ENCODE assay signal across 7 cellular contexts in genomic region chr6:30526444-30526843, GRCh38. TPM values are rescaled to one million over a fixed set of nuclear protein-coding genes. Genes with fewer than 3 reads are reported as not detected.
DNase-seq lines count a peak whose midpoint lies in the region; ATAC-seq, FAIRE-seq and TF ChIP-seq lines count a peak whose summit lies in the region.
"Not testable (repeated sequence)": the region's sequence is repeated elsewhere in the genome, so short reads cannot be mapped to it uniquely, and the experiment has no call there.

No MANE protein-coding gene starts in this region.

- peak overlapping the region; percentile 72 for H3K27ac Mint-ChIP-seq in activated B cell treated with CpG ODN at 0.5 μM for 24 hours
- H3K27ac Mint-ChIP-seq in activated CD8-positive, alpha-beta T cell treated with anti-CD3 and anti-CD28 coated beads for 36 hours, result peak overlapping the region; percentile 73
- H3K27ac Mint-ChIP-seq in activated T-helper 17 cell treated with anti-CD3 and anti-CD28 coated beads, Interleukin-2, amount 50 U/mL, for 72 hours, result not testable (repeated sequence)
- peak overlapping the region; percentile 82 for H3K27ac Mint-ChIP-seq in activated naive CD8-positive, alpha-beta T cell
- H3K27ac Mint-ChIP-seq in stimulated activated memory B cell treated with anti-CD40 and anti-IgM and Interleukin-4, amounts not matched to agents 10 μg/mL and 1 μg/mL and 100 μg/mL, for 72 hours, result peak overlapping the region; percentile 78

- H2AFZ ChIP-seq in K562 (ENCODE audit: low read depth, low read length), result not testable (repeated sequence)

- H3K27ac ChIP-seq in HEK293 (ENCODE audit: extremely low read depth, low read depth, low read length); K562 (ENCODE audit: extremely low read depth, low read depth, low read length): not testable (repeated sequence)

- not testable (repeated sequence) for H3K4me1 ChIP-seq in HEK293 (ENCODE audit: control insufficient read depth, insufficient read depth, low read length)
- H3K4me1 ChIP-seq in K562 (replicated peaks in 1 of 2; ENCODE audit: control insufficient read depth in 2 of 2, insufficient read depth in 2 of 2, low read length in 2 of 2), result peaks cover 7 to 17% of the 10 kb centered on the region in 2 experiments; a peak in 4 of 5 replicates

- not testable (repeated sequence) for ATAC-seq in activated B cell treated with CpG ODN at 0.5 μM for 24 hours (ENCODE audit: low read depth); activated CD8-positive, alpha-beta T cell treated with anti-CD3 and anti-CD28 coated beads for 36 hours; activated T-helper 17 cell treated with anti-CD3 and anti-CD28 coated beads, Interleukin-2, amount 50 U/mL, for 72 hours (replicated peaks); K562; stimulated activated memory B cell treated with anti-CD40 and anti-IgM and Interleukin-4, amounts not matched to agents 10 μg/mL and 1 μg/mL and 100 μg/mL, for 72 hours

- POLR2A ChIA-PET in HEK293 (lab: Yijun Ruan, JAX), result interaction anchor here (1.5 kb wide), 1 partner anchor 9 kb away, joined by 3 read pairs; no protein-coding TSS in a partner anchor
- POLR2A ChIA-PET in activated B cell treated with CpG ODN at 0.5 μM for 24 hours (lab: Charles Lee), result interaction anchor here (5.8 to 7.2 kb wide), 3 partner anchors 12 to 34 kb away, joined by 44 to 458 read pairs (median 352); partner anchors contain the start of gene HLA-E
- POLR2A ChIA-PET in activated CD8-positive, alpha-beta T cell treated with anti-CD3 and anti-CD28 coated beads for 36 hours (lab: Charles Lee), result interaction anchor here (1.5 to 7.4 kb wide), 6 partner anchors 9 to 40 kb away, joined by 5 to 177 read pairs (median 20); no protein-coding TSS in a partner anchor
- POLR2A ChIA-PET in K562 (lab: Yijun Ruan, JAX), result not testable (repeated sequence)

- intact Hi-C loops in activated B cell treated with CpG ODN at 0.5 μM for 24 hours (cut with micrococcal nuclease); activated CD8-positive, alpha-beta T cell treated with anti-CD3 and anti-CD28 coated beads for 36 hours (cut with micrococcal nuclease); K562 (cut with micrococcal nuclease): not testable (repeated sequence)

- not testable (repeated sequence) for FAIRE-seq in K562 (lab: Jason Lieb, UNC)

- H3K9me1 ChIP-seq in K562 (ENCODE audit: control insufficient read depth, insufficient read depth, low read length), result not testable (repeated sequence)

- H3K36me3 Mint-ChIP-seq in activated B cell treated with CpG ODN at 0.5 μM for 24 hours (ENCODE audit: low read depth); activated T-helper 17 cell treated with anti-CD3 and anti-CD28 coated beads, Interleukin-2, amount 50 U/mL, for 72 hours (ENCODE audit: low read depth); stimulated activated memory B cell treated with anti-CD40 and anti-IgM and Interleukin-4, amounts not matched to agents 10 μg/mL and 1 μg/mL and 100 μg/mL, for 72 hours: not testable (repeated sequence)
- H3K36me3 Mint-ChIP-seq in activated CD8-positive, alpha-beta T cell treated with anti-CD3 and anti-CD28 coated beads for 36 hours (ENCODE audit: low read depth), result peaks cover 44% of the 10 kb centered on the region
- peaks cover 21% of the 10 kb centered on the region for H3K36me3 Mint-ChIP-seq in activated naive CD8-positive, alpha-beta T cell

- H3K27me3 Mint-ChIP-seq in activated B cell treated with CpG ODN at 0.5 μM for 24 hours; activated CD8-positive, alpha-beta T cell treated with anti-CD3 and anti-CD28 coated beads for 36 hours; activated T-helper 17 cell treated with anti-CD3 and anti-CD28 coated beads, Interleukin-2, amount 50 U/mL, for 72 hours; activated naive CD8-positive, alpha-beta T cell; stimulated activated memory B cell treated with anti-CD40 and anti-IgM and Interleukin-4, amounts not matched to agents 10 μg/mL and 1 μg/mL and 100 μg/mL, for 72 hours: not testable (repeated sequence)

- in situ Hi-C loops in K562 (cut with MboI), result not testable (repeated sequence)

- not testable (repeated sequence) for H3K4me2 ChIP-seq in K562 (ENCODE audit: insufficient read depth, low read length)

- TF ChIP-seq POLR2A in K562 (conservative IDR thresholded peaks at IDR 0.05), result not testable (repeated sequence)

- not testable (repeated sequence) for H3K79me2 ChIP-seq in K562 (ENCODE audit: control insufficient read depth, insufficient read depth, low read length)

- TF ChIP-seq RAD21 in K562 (CRISPR knock-in tag; conservative IDR thresholded peaks at IDR 0.05 in 1 of 2, IDR thresholded peaks at IDR 0.05 in 1 of 2), result not testable (repeated sequence)

- not testable (repeated sequence) for H3K9me3 ChIP-seq in HEK293 (ENCODE audit: control insufficient read depth, insufficient read depth, low read depth, low read length); K562 (replicated peaks; ENCODE audit: control insufficient read depth, insufficient read depth, low read depth, low read length)

- not testable (repeated sequence) for TF ChIP-seq EP300 in K562 (IDR thresholded peaks at IDR 0.05; ENCODE audit: low read length)

- not testable (repeated sequence) for H3K36me3 ChIP-seq in HEK293 (ENCODE audit: control insufficient read depth in 2 of 2, insufficient read depth in 1 of 2, low read length in 2 of 2); K562 (ENCODE audit: control insufficient read depth, insufficient read depth, low read length)

- H3K4me3 Mint-ChIP-seq in activated B cell treated with CpG ODN at 0.5 μM for 24 hours, result peak overlapping the region; percentile 19
- not testable (repeated sequence) for H3K4me3 Mint-ChIP-seq in activated CD8-positive, alpha-beta T cell treated with anti-CD3 and anti-CD28 coated beads for 36 hours; activated naive CD8-positive, alpha-beta T cell; stimulated activated memory B cell treated with anti-CD40 and anti-IgM and Interleukin-4, amounts not matched to agents 10 μg/mL and 1 μg/mL and 100 μg/mL, for 72 hours
- peak overlapping the region; percentile 39 for H3K4me3 Mint-ChIP-seq in activated T-helper 17 cell treated with anti-CD3 and anti-CD28 coated beads, Interleukin-2, amount 50 U/mL, for 72 hours

- not testable (repeated sequence) for BruUV-seq in K562 (replicated peaks; lab: Mats Ljungman, UMichigan)

- not testable (repeated sequence) for H4K20me1 ChIP-seq in K562 (replicated peaks; ENCODE audit: control insufficient read depth, insufficient read depth, low read length)

- H3K4me1 Mint-ChIP-seq in activated B cell treated with CpG ODN at 0.5 μM for 24 hours, result peaks cover 87% of the 10 kb centered on the region
- peaks cover 69% of the 10 kb centered on the region for H3K4me1 Mint-ChIP-seq in activated CD8-positive, alpha-beta T cell treated with anti-CD3 and anti-CD28 coated beads for 36 hours (ENCODE audit: low read depth)
- H3K4me1 Mint-ChIP-seq in activated T-helper 17 cell treated with anti-CD3 and anti-CD28 coated beads, Interleukin-2, amount 50 U/mL, for 72 hours, result peaks cover 39% of the 10 kb centered on the region
- H3K4me1 Mint-ChIP-seq in activated naive CD8-positive, alpha-beta T cell (ENCODE audit: low read depth), result peaks cover 74% of the 10 kb centered on the region
- H3K4me1 Mint-ChIP-seq in stimulated activated memory B cell treated with anti-CD40 and anti-IgM and Interleukin-4, amounts not matched to agents 10 μg/mL and 1 μg/mL and 100 μg/mL, for 72 hours, result peaks cover 80% of the 10 kb centered on the region

- WGBS in K562 (ENCODE audit: insufficient coverage, low coverage, missing lambda C conversion rate), result 58% methylated on average over 3 of the region's 3 CpGs

- TF ChIP-seq CTCF in HEK293 (tag by site-specific recombination; IDR thresholded peaks at IDR 0.05); activated B cell treated with CpG ODN at 0.5 μM for 24 hours (IDR thresholded peaks at IDR 0.05); activated CD8-positive, alpha-beta T cell treated with anti-CD3 and anti-CD28 coated beads for 36 hours (IDR thresholded peaks at IDR 0.05); K562 (IDR thresholded peaks at IDR 0.05 in 2 of 3, conservative IDR thresholded peaks at IDR 0.05 in 1 of 3; ENCODE audit: insufficient read depth in 2 of 3, low read depth in 1 of 3, low read length in 3 of 3): not testable (repeated sequence)

- H3K9ac ChIP-seq in K562 (ENCODE audit: insufficient read depth in 1 of 2, low read depth in 2 of 2, low read length in 2 of 2), result not testable (repeated sequence)

- DNase-seq in activated B cell treated with CpG ODN at 0.5 μM for 24 hours; activated CD8-positive, alpha-beta T cell treated with anti-CD3 and anti-CD28 coated beads for 36 hours; K562 (ENCODE audit: extremely low read depth in 1 of 4, low spot score in 3 of 4): not testable (repeated sequence)

- H3K4me3 ChIP-seq in HEK293 (ENCODE audit: low read depth, low read length); K562: not testable (repeated sequence)

- H3K27me3 ChIP-seq in K562 (ENCODE audit: control insufficient read depth in 2 of 2, insufficient read depth in 2 of 2, low read length in 2 of 2), result not testable (repeated sequence)

- H3K9me3 Mint-ChIP-seq in activated B cell treated with CpG ODN at 0.5 μM for 24 hours; stimulated activated memory B cell treated with anti-CD40 and anti-IgM and Interleukin-4, amounts not matched to agents 10 μg/mL and 1 μg/mL and 100 μg/mL, for 72 hours: not testable (repeated sequence)
- H3K9me3 Mint-ChIP-seq in activated CD8-positive, alpha-beta T cell treated with anti-CD3 and anti-CD28 coated beads for 36 hours, result peaks cover 45% of the 10 kb centered on the region
- H3K9me3 Mint-ChIP-seq in activated T-helper 17 cell treated with anti-CD3 and anti-CD28 coated beads, Interleukin-2, amount 50 U/mL, for 72 hours, result peaks cover 13% of the 10 kb centered on the region
- H3K9me3 Mint-ChIP-seq in activated naive CD8-positive, alpha-beta T cell (ENCODE audit: low read depth), result peaks cover 10% of the 10 kb centered on the region

- CTCF ChIA-PET in HEK293 (lab: Yijun Ruan, JAX), result interaction anchor here (1.1 to 6.8 kb wide), 4 partner anchors 15 to 73 kb away, joined by 3 to 125 read pairs (median 8); no protein-coding TSS in a partner anchor
- CTCF ChIA-PET in activated B cell treated with CpG ODN at 0.5 μM for 24 hours (lab: Charles Lee); K562 (lab: Yijun Ruan, JAX; ENCODE audit: low intra/inter-chr PET ratio): not testable (repeated sequence)
- CTCF ChIA-PET in activated CD8-positive, alpha-beta T cell treated with anti-CD3 and anti-CD28 coated beads for 36 hours (lab: Charles Lee), result interaction anchor here (0.9 to 6.7 kb wide), 2 partner anchors 8 to 16 kb away, joined by 3 to 188 read pairs; no protein-coding TSS in a partner anchor

RNA-seq across cellular contexts. Expression of gene GNL1, which starts 29.8 kb away (rescaled TPM):
- total RNA-seq in activated B cell treated with CpG ODN at 0.5 μM for 24 hours (67.2 and 67.4 TPM in 2 replicates), K562 (2014; rRNA removed) (51.6 and 92.3 TPM in 2 replicates), K562 (2014; rRNA removed; fragmentation: Illumina TruSeq; extraction: Trizol) (53.9 and 57.0 TPM in 2 replicates), K562 (2015; rRNA removed; fragmentation: Illumina TruSeq; extraction: Trizol) (53.1 and 58.0 TPM in 2 replicates), K562 (2021) (96.7 and 112 TPM in 2 replicates)
- 100 to 1,000 TPM; 107 to 122 TPM for total RNA-seq in activated CD8-positive, alpha-beta T cell treated with anti-CD3 and anti-CD28 coated beads for 36 hours
- total RNA-seq in activated T-helper 17 cell treated with anti-CD3 and anti-CD28 coated beads, Interleukin-2, amount 50 U/mL, for 72 hours, result 100 to 1,000 TPM; 102 to 117 TPM
- 62.6 and 77.3 TPM in 2 replicates for total RNA-seq in K562 (2011; cell fraction: chromatin; rRNA removed; ENCODE audit: low replicate concordance)
- 31.0 and 32.1 TPM in 2 replicates for total RNA-seq in K562 (2011; cell fraction: nucleolus; rRNA removed)
- total RNA-seq in K562 (2011; cell fraction: nucleoplasm; rRNA removed), result 44.9 and 68.0 TPM in 2 replicates
- polyA plus RNA-seq in K562 (2011; rRNA removed) (59.6 and 77.7 TPM in 2 replicates), K562 (2014; fragmentation: Illumina TruSeq; extraction: Trizol) (70.6 and 95.1 TPM in 2 replicates), K562 (2014; fragmentation: Nextera tagmentation; extraction: Ambion mirVana) (1 to 10 TPM in 1 of 2 experiments, under 1 TPM in 1; 0.73 to 1.3 TPM), K562 (2014; rRNA removed) (59.5 and 72.0 TPM in 2 replicates)
- 61.6 and 96.6 TPM in 2 replicates for polyA plus RNA-seq in K562 (2011; cell fraction: cytosol; rRNA removed)
- polyA plus RNA-seq in K562 (2011; cell fraction: nucleus; rRNA removed), result 44.0 and 65.8 TPM in 2 replicates
- polyA plus RNA-seq in K562 (2012), result 73.0 and 116 TPM in 2 replicates
- polyA minus RNA-seq in K562 (2011; rRNA and poly(A)+ RNA removed), result 26.6 and 37.0 TPM in 2 replicates
- 32.7 and 40.8 TPM in 2 replicates for polyA minus RNA-seq in K562 (2011; cell fraction: cytosol; rRNA and poly(A)+ RNA removed)
- polyA minus RNA-seq in K562 (2011; cell fraction: nucleus; rRNA and poly(A)+ RNA removed), result 14.4 and 18.4 TPM in 2 replicates

RNA-seq across cellular contexts. Expression of gene PRR3, which starts 30.7 kb away (rescaled TPM):
- total RNA-seq in activated B cell treated with CpG ODN at 0.5 μM for 24 hours (24.1 and 29.5 TPM in 2 replicates), K562 (2014; rRNA removed) (25.3 and 27.7 TPM in 2 replicates), K562 (2014; rRNA removed; fragmentation: Illumina TruSeq; extraction: Trizol) (22.5 and 23.5 TPM in 2 replicates), K562 (2015; rRNA removed; fragmentation: Illumina TruSeq; extraction: Trizol) (31.9 and 33.6 TPM in 2 replicates), K562 (2021) (28.8 and 31.4 TPM in 2 replicates)
- total RNA-seq in activated CD8-positive, alpha-beta T cell treated with anti-CD3 and anti-CD28 coated beads for 36 hours, result 10 to 100 TPM; 23.0 to 24.6 TPM
- 10 to 100 TPM; 22.1 to 23.1 TPM for total RNA-seq in activated T-helper 17 cell treated with anti-CD3 and anti-CD28 coated beads, Interleukin-2, amount 50 U/mL, for 72 hours
- 30.7 and 40.4 TPM in 2 replicates for total RNA-seq in K562 (2011; cell fraction: chromatin; rRNA removed; ENCODE audit: low replicate concordance)
- total RNA-seq in K562 (2011; cell fraction: nucleolus; rRNA removed), result 17.5 and 18.5 TPM in 2 replicates
- total RNA-seq in K562 (2011; cell fraction: nucleoplasm; rRNA removed), result 28.0 and 48.3 TPM in 2 replicates
- polyA plus RNA-seq in K562 (2011; rRNA removed) (38.6 and 44.3 TPM in 2 replicates), K562 (2014; fragmentation: Illumina TruSeq; extraction: Trizol) (52.2 and 59.6 TPM in 2 replicates), K562 (2014; fragmentation: Nextera tagmentation; extraction: Ambion mirVana) (10 to 100 TPM; 23.9 to 26.6 TPM), K562 (2014; rRNA removed) (34.6 and 38.0 TPM in 2 replicates)
- polyA plus RNA-seq in K562 (2011; cell fraction: cytosol; rRNA removed), result 57.5 and 64.8 TPM in 2 replicates
- 41.6 and 45.0 TPM in 2 replicates for polyA plus RNA-seq in K562 (2011; cell fraction: nucleus; rRNA removed)
- polyA plus RNA-seq in K562 (2012), result 19.5 and 24.7 TPM in 2 replicates
- 46.0 and 47.8 TPM in 2 replicates for polyA minus RNA-seq in K562 (2011; rRNA and poly(A)+ RNA removed)
- polyA minus RNA-seq in K562 (2011; cell fraction: cytosol; rRNA and poly(A)+ RNA removed), result 13.3 and 18.6 TPM in 2 replicates
- polyA minus RNA-seq in K562 (2011; cell fraction: nucleus; rRNA and poly(A)+ RNA removed), result 12.8 and 21.0 TPM in 2 replicates

RNA-seq across cellular contexts. Expression of gene HLA-E, which starts 37.1 kb away (rescaled TPM):
- total RNA-seq in activated B cell treated with CpG ODN at 0.5 μM for 24 hours, result 737 and 740 TPM in 2 replicates
- 100 to 1,000 TPM; 493 to 499 TPM for total RNA-seq in activated CD8-positive, alpha-beta T cell treated with anti-CD3 and anti-CD28 coated beads for 36 hours
- 100 to 1,000 TPM; 362 to 675 TPM for total RNA-seq in activated T-helper 17 cell treated with anti-CD3 and anti-CD28 coated beads, Interleukin-2, amount 50 U/mL, for 72 hours
- total RNA-seq in K562 (2011; cell fraction: chromatin; rRNA removed; ENCODE audit: low replicate concordance), result 20.8 and 41.1 TPM in 2 replicates
- 40.4 and 50.9 TPM in 2 replicates for total RNA-seq in K562 (2011; cell fraction: nucleolus; rRNA removed)
- 37.3 and 46.7 TPM in 2 replicates for total RNA-seq in K562 (2011; cell fraction: nucleoplasm; rRNA removed)
- total RNA-seq in K562 (2014; rRNA removed), result 39.9 and 45.5 TPM in 2 replicates
- 14.8 and 15.0 TPM in 2 replicates for total RNA-seq in K562 (2014; rRNA removed; fragmentation: Illumina TruSeq; extraction: Trizol)
- 25.0 and 25.8 TPM in 2 replicates for total RNA-seq in K562 (2015; rRNA removed; fragmentation: Illumina TruSeq; extraction: Trizol)
- 31.0 and 38.0 TPM in 2 replicates for total RNA-seq in K562 (2021)
- polyA plus RNA-seq in K562 (2011; rRNA removed), result 27.2 and 28.8 TPM in 2 replicates
- polyA plus RNA-seq in K562 (2011; cell fraction: cytosol; rRNA removed), result 27.0 and 45.7 TPM in 2 replicates
- 20.5 and 32.8 TPM in 2 replicates for polyA plus RNA-seq in K562 (2011; cell fraction: nucleus; rRNA removed)
- 27.8 and 82.4 TPM in 2 replicates for polyA plus RNA-seq in K562 (2012)
- 26.8 and 37.5 TPM in 2 replicates for polyA plus RNA-seq in K562 (2014; fragmentation: Illumina TruSeq; extraction: Trizol)
- 1 to 10 TPM; 3.2 to 4.0 TPM for polyA plus RNA-seq in K562 (2014; fragmentation: Nextera tagmentation; extraction: Ambion mirVana)
- polyA plus RNA-seq in K562 (2014; rRNA removed), result 38.4 and 38.9 TPM in 2 replicates
- polyA minus RNA-seq in K562 (2011; rRNA and poly(A)+ RNA removed), result 17.5 and 21.1 TPM in 2 replicates
- polyA minus RNA-seq in K562 (2011; cell fraction: cytosol; rRNA and poly(A)+ RNA removed), result 16.8 and 17.8 TPM in 2 replicates
- 13.8 and 14.3 TPM in 2 replicates for polyA minus RNA-seq in K562 (2011; cell fraction: nucleus; rRNA and poly(A)+ RNA removed)

RNA-seq across cellular contexts. Expression of gene ABCF1, which starts 44.8 kb away (rescaled TPM):
- 93.7 and 94.5 TPM in 2 replicates for total RNA-seq in activated B cell treated with CpG ODN at 0.5 μM for 24 hours
- total RNA-seq in activated CD8-positive, alpha-beta T cell treated with anti-CD3 and anti-CD28 coated beads for 36 hours, result 10 to 100 TPM; 86.9 to 88.0 TPM
- total RNA-seq in activated T-helper 17 cell treated with anti-CD3 and anti-CD28 coated beads, Interleukin-2, amount 50 U/mL, for 72 hours, result 10 to 100 TPM; 65.0 to 98.2 TPM
- total RNA-seq in K562 (2011; cell fraction: chromatin; rRNA removed; ENCODE audit: low replicate concordance), result 106 and 144 TPM in 2 replicates
- 68.8 and 74.0 TPM in 2 replicates for total RNA-seq in K562 (2011; cell fraction: nucleolus; rRNA removed)
- total RNA-seq in K562 (2011; cell fraction: nucleoplasm; rRNA removed), result 67.5 and 78.2 TPM in 2 replicates
- total RNA-seq in K562 (2014; rRNA removed), result 149 and 166 TPM in 2 replicates
- total RNA-seq in K562 (2014; rRNA removed; fragmentation: Illumina TruSeq; extraction: Trizol), result 102 and 114 TPM in 2 replicates
- total RNA-seq in K562 (2015; rRNA removed; fragmentation: Illumina TruSeq; extraction: Trizol), result 137 and 138 TPM in 2 replicates
- 120 and 138 TPM in 2 replicates for total RNA-seq in K562 (2021)
- polyA plus RNA-seq in K562 (2011; rRNA removed), result 47.4 and 53.0 TPM in 2 replicates
- polyA plus RNA-seq in K562 (2011; cell fraction: cytosol; rRNA removed), result 55.5 and 68.2 TPM in 2 replicates
- polyA plus RNA-seq in K562 (2011; cell fraction: nucleus; rRNA removed), result 107 and 119 TPM in 2 replicates
- 94.3 and 135 TPM in 2 replicates for polyA plus RNA-seq in K562 (2012)
- 193 and 194 TPM in 2 replicates for polyA plus RNA-seq in K562 (2014; fragmentation: Illumina TruSeq; extraction: Trizol)
- polyA plus RNA-seq in K562 (2014; fragmentation: Nextera tagmentation; extraction: Ambion mirVana), result 10 to 100 TPM; 41.6 to 43.5 TPM
- polyA plus RNA-seq in K562 (2014; rRNA removed), result 91.6 and 95.4 TPM in 2 replicates
- 64.1 and 88.2 TPM in 2 replicates for polyA minus RNA-seq in K562 (2011; rRNA and poly(A)+ RNA removed)
- 70.7 and 87.6 TPM in 2 replicates for polyA minus RNA-seq in K562 (2011; cell fraction: cytosol; rRNA and poly(A)+ RNA removed)
- polyA minus RNA-seq in K562 (2011; cell fraction: nucleus; rRNA and poly(A)+ RNA removed), result 30.8 and 44.9 TPM in 2 replicates

Comparison
In these comparisons a context has a peak if more than half of its experiments do, and no peak if none do; other contexts are left out.
1. RNA of gene HLA-E, which starts 37.1 kb away (total RNA-seq): 737 to 740 TPM in activated B cell treated with CpG ODN at 0.5 μM for 24 hours, 362 to 675 TPM in activated T-helper 17 cell treated with anti-CD3 and anti-CD28 coated beads, Interleukin-2, amount 50 U/mL, for 72 hours and 493 to 499 TPM in activated CD8-positive, alpha-beta T cell treated with anti-CD3 and anti-CD28 coated beads for 36 hours; 14.8 to 50.9 TPM in K562; every median in the first group is over 4 times any median in the second.